Comparison of ENCODE assay signal across 24 cellular contexts in genomic region chr1:59418361-59418760, GRCh38.
"Had no signal": no experiment of that assay in that cellular context is flagged by ENCODE, and none has a peak within 500 bp of the region (broad histone marks: within the 10 kb centered on the region; RNA-seq: fewer than 3 reads in every experiment).

No MANE protein-coding gene starts in this region.

- H3K27ac ChIP-seq: heart left ventricle, parathyroid adenoma, testis, upper lobe of left lung had no signal

- DNase-seq: activated CD4-positive, alpha-beta T cell treated with anti-CD3 and anti-CD28 coated beads for 1 hour; activated CD4-positive, alpha-beta T cell treated with anti-CD3 and anti-CD28 coated beads, Interleukin-2, amount 50 U/mL, for 4 hours; activated effector memory CD4-positive, alpha-beta T cell treated with anti-CD3 and anti-CD28 coated beads, Interleukin-2, amount 50 U/mL, for 16 hours; activated naive CD4-positive, alpha-beta T cell treated with anti-CD3 and anti-CD28 coated beads, Interleukin-2, amount 50 U/mL, for 16 hours; activated T-cell treated with anti-CD3 and anti-CD28 coated beads, Interleukin-2, amount 50 U/mL, for 72 hours; aorta; cerebellar nuclear complex; cortex of kidney; erythroblast; gastrocnemius medialis; heart left ventricle; naive B cell; right lobe of liver; stimulated activated CD4-positive, alpha-beta T cell treated with anti-CD3 and anti-CD28 coated beads, Interleukin-4, amount 100 ng/mL, for 4 hours; T-helper 1 cell; T1000; testis; upper lobe of left lung had no signal

- H3K36me3 ChIP-seq: gastrocnemius medialis, heart left ventricle, right lobe of liver, upper lobe of left lung had no signal

- H2AFZ ChIP-seq: parathyroid adenoma had no signal

- ATAC-seq: activated T-cell treated with anti-CD3 and anti-CD28 coated beads, Interleukin-2, amount 50 U/mL, for 72 hours; gastrocnemius medialis; heart left ventricle; left lobe of liver; stimulated activated memory B cell treated with anti-CD40 and anti-IgM and Interleukin-4, amounts not matched to agents 10 μg/mL and 1 μg/mL and 100 μg/mL, for 72 hours had no signal

- H3K9me3 ChIP-seq: gastrocnemius medialis, heart left ventricle, right lobe of liver, testis, upper lobe of left lung had no signal

- H3K9me3 Mint-ChIP-seq: activated T-cell treated with anti-CD3 and anti-CD28 coated beads, Interleukin-2, amount 50 U/mL, for 72 hours; naive B cell; stimulated activated memory B cell treated with anti-CD40 and anti-IgM and Interleukin-4, amounts not matched to agents 10 μg/mL and 1 μg/mL and 100 μg/mL, for 72 hours had no signal

- H3K27me3 Mint-ChIP-seq: naive B cell; stimulated activated memory B cell treated with anti-CD40 and anti-IgM and Interleukin-4, amounts not matched to agents 10 μg/mL and 1 μg/mL and 100 μg/mL, for 72 hours had no signal

- H3K9ac ChIP-seq: parathyroid adenoma had no signal

- H3K27ac Mint-ChIP-seq: activated T-cell treated with anti-CD3 and anti-CD28 coated beads, Interleukin-2, amount 50 U/mL, for 72 hours; stimulated activated memory B cell treated with anti-CD40 and anti-IgM and Interleukin-4, amounts not matched to agents 10 μg/mL and 1 μg/mL and 100 μg/mL, for 72 hours had no signal

- H3K27me3 ChIP-seq: gastrocnemius medialis, heart left ventricle, right lobe of liver, testis, upper lobe of left lung had no signal

- H3K79me2 ChIP-seq: parathyroid adenoma had no signal

- H3K4me1 ChIP-seq: testis had no signal

- H3K4me3 ChIP-seq: gastrocnemius medialis, heart left ventricle, right lobe of liver, testis, upper lobe of left lung had no signal

- H3K4me1 Mint-ChIP-seq: stimulated activated memory B cell treated with anti-CD40 and anti-IgM and Interleukin-4, amounts not matched to agents 10 μg/mL and 1 μg/mL and 100 μg/mL, for 72 hours had no signal

- H3K4me3 Mint-ChIP-seq: activated T-cell treated with anti-CD3 and anti-CD28 coated beads, Interleukin-2, amount 50 U/mL, for 72 hours; naive B cell; stimulated activated memory B cell treated with anti-CD40 and anti-IgM and Interleukin-4, amounts not matched to agents 10 μg/mL and 1 μg/mL and 100 μg/mL, for 72 hours had no signal

- FAIRE-seq: bronchial epithelial cell, endometrium, keratinocyte had no signal
